In genomic region chr7:120370954-120371353, GRCh38 we compare ENCODE assay signal across 17 cellular contexts.
A peak's percentile ranks its signal among the peaks of the same experiment; 100 is the strongest.
DNase-seq lines count a peak whose midpoint lies in the region; ATAC-seq and TF ChIP-seq lines count a peak whose summit lies in the region.
"Had no signal": no experiment of that assay in that cellular context is flagged by ENCODE, and none has a peak within 500 bp of the region (broad histone marks: within the 10 kb centered on the region; RNA-seq: fewer than 3 reads in every experiment).

No MANE protein-coding gene starts in this region.

- TF ChIP-seq CTCF in activated CD8-positive, alpha-beta T cell treated with anti-CD3 and anti-CD28 coated beads for 36 hours (IDR thresholded peaks at IDR 0.05), result no peak
- TF ChIP-seq CTCF in natural killer cell (IDR thresholded peaks at IDR 0.05), result no peak

- ATAC-seq in GM19372 (IDR thresholded peaks at IDR 0.05; ENCODE audit: low read depth, unreplicated experiment), result peak; percentile 84
- peak; percentile 68 for ATAC-seq in HG02885 (IDR thresholded peaks at IDR 0.05; ENCODE audit: poor library complexity, unreplicated experiment)
- ATAC-seq in activated CD8-positive, alpha-beta T cell treated with anti-CD3 and anti-CD28 coated beads for 36 hours, result no peak
- no peak for ATAC-seq in natural killer cell
- ATAC-seq in GM21737 (IDR thresholded peaks at IDR 0.05; ENCODE audit: unreplicated experiment), result no peak
- ATAC-seq: left colon; Right ventricle myocardium inferior; stimulated activated naive CD8-positive, alpha-beta T cell treated with anti-CD3 and anti-CD28 coated beads, Interleukin-15, amount 100 ng/mL, for 72 hours had no signal

- intact Hi-C loops in activated CD8-positive, alpha-beta T cell treated with anti-CD3 and anti-CD28 coated beads for 36 hours (cut with micrococcal nuclease), result no loop called here
- intact Hi-C loops in natural killer cell (cut with micrococcal nuclease), result no loop called here

- no peak overlapping the region for H3K4me3 Mint-ChIP-seq in activated CD8-positive, alpha-beta T cell treated with anti-CD3 and anti-CD28 coated beads for 36 hours
- no peak overlapping the region for H3K4me3 Mint-ChIP-seq in natural killer cell
- H3K4me3 Mint-ChIP-seq: activated naive CD4-positive, alpha-beta T cell treated with anti-CD3 and anti-CD28 coated beads, Interleukin-2, amount 10 ng/mL, durations not matched to agents 7 days and 5 days; naive B cell; stimulated activated naive CD8-positive, alpha-beta T cell treated with anti-CD3 and anti-CD28 coated beads, Interleukin-15, amount 100 ng/mL, for 72 hours had no signal

- no peaks in the 10 kb centered on the region for H3K36me3 Mint-ChIP-seq in activated CD8-positive, alpha-beta T cell treated with anti-CD3 and anti-CD28 coated beads for 36 hours (ENCODE audit: low read depth)
- H3K36me3 Mint-ChIP-seq in natural killer cell, result no peaks in the 10 kb centered on the region
- H3K36me3 Mint-ChIP-seq: activated naive CD4-positive, alpha-beta T cell treated with anti-CD3 and anti-CD28 coated beads, Interleukin-2, amount 10 ng/mL, durations not matched to agents 7 days and 5 days; naive B cell had no signal

- no peaks in the 10 kb centered on the region for H3K9me3 Mint-ChIP-seq in activated CD8-positive, alpha-beta T cell treated with anti-CD3 and anti-CD28 coated beads for 36 hours
- H3K9me3 Mint-ChIP-seq in natural killer cell, result peaks cover 5 to 7% of the 10 kb centered on the region in 2 donors
- H3K9me3 Mint-ChIP-seq: activated naive CD4-positive, alpha-beta T cell treated with anti-CD3 and anti-CD28 coated beads, Interleukin-2, amount 10 ng/mL, durations not matched to agents 7 days and 5 days had no signal

- no peaks in the 10 kb centered on the region for H3K4me1 Mint-ChIP-seq in activated CD8-positive, alpha-beta T cell treated with anti-CD3 and anti-CD28 coated beads for 36 hours (ENCODE audit: low read depth)
- no peaks in the 10 kb centered on the region for H3K4me1 Mint-ChIP-seq in natural killer cell
- H3K4me1 Mint-ChIP-seq: activated naive CD4-positive, alpha-beta T cell treated with anti-CD3 and anti-CD28 coated beads, Interleukin-2, amount 10 ng/mL, durations not matched to agents 7 days and 5 days; naive B cell; stimulated activated naive CD8-positive, alpha-beta T cell treated with anti-CD3 and anti-CD28 coated beads, Interleukin-15, amount 100 ng/mL, for 72 hours had no signal

- CTCF ChIA-PET in activated CD8-positive, alpha-beta T cell treated with anti-CD3 and anti-CD28 coated beads for 36 hours (lab: Charles Lee), result no interaction called here

- H3K27ac Mint-ChIP-seq in activated CD8-positive, alpha-beta T cell treated with anti-CD3 and anti-CD28 coated beads for 36 hours, result no peak overlapping the region
- no peak overlapping the region for H3K27ac Mint-ChIP-seq in natural killer cell
- H3K27ac Mint-ChIP-seq: activated naive CD4-positive, alpha-beta T cell treated with anti-CD3 and anti-CD28 coated beads, Interleukin-2, amount 10 ng/mL, durations not matched to agents 7 days and 5 days; naive B cell; stimulated activated naive CD8-positive, alpha-beta T cell treated with anti-CD3 and anti-CD28 coated beads, Interleukin-15, amount 100 ng/mL, for 72 hours had no signal

- DNase-seq in Daoy (ENCODE audit: low read depth), result peak; percentile 10
- DNase-seq in MV-4-11 (lab: John Stamatoyannopoulos, UW), result peak; percentile 78
- no peak for DNase-seq in activated CD8-positive, alpha-beta T cell treated with anti-CD3 and anti-CD28 coated beads for 36 hours
- no peak for DNase-seq in NCI-H82 treated with DMSO at 0.1 percent for 48 hours (lab: John Stamatoyannopoulos, UW; ENCODE audit: unreplicated experiment)
- DNase-seq in natural killer cell, result no peak
- DNase-seq: activated naive CD4-positive, alpha-beta T cell treated with anti-CD3 and anti-CD28 coated beads, Interleukin-2, amount 10 ng/mL, durations not matched to agents 7 days and 5 days; DMS79; H7; left colon; MG63; naive B cell; NCI-H510A; stimulated activated naive CD8-positive, alpha-beta T cell treated with anti-CD3 and anti-CD28 coated beads, Interleukin-15, amount 100 ng/mL, for 72 hours had no signal

- H3K27me3 Mint-ChIP-seq in activated CD8-positive, alpha-beta T cell treated with anti-CD3 and anti-CD28 coated beads for 36 hours, result no peaks in the 10 kb centered on the region
- no peaks in the 10 kb centered on the region for H3K27me3 Mint-ChIP-seq in natural killer cell (ENCODE audit: low read depth in 2 of 2)
- H3K27me3 Mint-ChIP-seq: activated naive CD4-positive, alpha-beta T cell treated with anti-CD3 and anti-CD28 coated beads, Interleukin-2, amount 10 ng/mL, durations not matched to agents 7 days and 5 days; naive B cell; stimulated activated naive CD8-positive, alpha-beta T cell treated with anti-CD3 and anti-CD28 coated beads, Interleukin-15, amount 100 ng/mL, for 72 hours had no signal

- POLR2A ChIA-PET in activated CD8-positive, alpha-beta T cell treated with anti-CD3 and anti-CD28 coated beads for 36 hours (lab: Charles Lee), result no interaction called here

Comparison
In these comparisons a context has a peak if more than half of its experiments do, and no peak if none do; other contexts are left out.
1. DNase-seq: peak in Daoy (single experiment) and MV-4-11 (single experiment); none in activated CD8-positive, alpha-beta T cell treated with anti-CD3 and anti-CD28 coated beads for 36 hours (single experiment), NCI-H82 treated with DMSO at 0.1 percent for 48 hours (single experiment) and natural killer cell (single experiment).
2. ATAC-seq: peak in GM19372 (single experiment) and HG02885 (single experiment); none in activated CD8-positive, alpha-beta T cell treated with anti-CD3 and anti-CD28 coated beads for 36 hours (single experiment), natural killer cell (0 of 3) and GM21737 (single experiment).